1 cellular context compared by ENCODE assay signal in the genomic region with DNA sequence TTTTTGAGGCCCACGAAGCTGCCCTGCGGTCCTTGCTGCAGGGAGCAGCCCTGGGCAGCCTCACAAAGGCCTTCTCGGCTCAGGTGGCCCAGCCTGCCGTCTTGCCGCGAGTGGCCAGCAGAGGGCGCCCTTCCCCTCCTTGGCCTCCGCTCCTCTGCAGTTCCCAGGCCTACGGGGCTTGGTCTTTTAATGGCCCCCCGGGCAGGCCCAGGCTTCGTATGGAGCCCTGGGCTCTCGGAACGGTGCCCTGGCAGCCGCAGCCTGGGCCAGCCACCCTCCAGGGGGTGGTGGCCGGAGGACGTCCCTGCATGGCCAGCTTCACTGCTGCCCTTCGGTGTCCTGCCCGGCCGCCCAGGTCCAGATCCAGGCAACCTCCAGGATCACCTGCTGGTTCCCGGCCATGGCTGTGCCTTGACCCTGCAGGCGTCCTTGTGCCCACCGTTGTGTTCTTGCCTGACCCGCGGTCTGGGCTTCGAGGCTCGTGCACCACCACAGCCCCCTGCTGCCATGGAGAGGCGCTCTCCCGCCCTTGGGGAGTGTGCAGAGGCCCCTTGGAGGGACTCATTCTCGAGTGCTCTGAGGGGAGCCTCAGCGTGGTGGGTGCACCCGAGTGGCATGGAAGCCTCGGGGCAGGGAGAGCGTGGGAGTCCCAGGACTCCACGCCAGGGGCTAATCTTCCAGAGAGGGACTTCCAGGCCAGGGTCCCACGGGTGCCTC.
TF ChIP-seq lines count a peak whose summit lies in the region.

No MANE protein-coding gene starts in this region.

TF ChIP-seq in GM23338, 12 proteins besides CTCF, POLR2A, EP300 and RAD21 (continued from another document):
- TF ChIP-seq, protein P1, sequence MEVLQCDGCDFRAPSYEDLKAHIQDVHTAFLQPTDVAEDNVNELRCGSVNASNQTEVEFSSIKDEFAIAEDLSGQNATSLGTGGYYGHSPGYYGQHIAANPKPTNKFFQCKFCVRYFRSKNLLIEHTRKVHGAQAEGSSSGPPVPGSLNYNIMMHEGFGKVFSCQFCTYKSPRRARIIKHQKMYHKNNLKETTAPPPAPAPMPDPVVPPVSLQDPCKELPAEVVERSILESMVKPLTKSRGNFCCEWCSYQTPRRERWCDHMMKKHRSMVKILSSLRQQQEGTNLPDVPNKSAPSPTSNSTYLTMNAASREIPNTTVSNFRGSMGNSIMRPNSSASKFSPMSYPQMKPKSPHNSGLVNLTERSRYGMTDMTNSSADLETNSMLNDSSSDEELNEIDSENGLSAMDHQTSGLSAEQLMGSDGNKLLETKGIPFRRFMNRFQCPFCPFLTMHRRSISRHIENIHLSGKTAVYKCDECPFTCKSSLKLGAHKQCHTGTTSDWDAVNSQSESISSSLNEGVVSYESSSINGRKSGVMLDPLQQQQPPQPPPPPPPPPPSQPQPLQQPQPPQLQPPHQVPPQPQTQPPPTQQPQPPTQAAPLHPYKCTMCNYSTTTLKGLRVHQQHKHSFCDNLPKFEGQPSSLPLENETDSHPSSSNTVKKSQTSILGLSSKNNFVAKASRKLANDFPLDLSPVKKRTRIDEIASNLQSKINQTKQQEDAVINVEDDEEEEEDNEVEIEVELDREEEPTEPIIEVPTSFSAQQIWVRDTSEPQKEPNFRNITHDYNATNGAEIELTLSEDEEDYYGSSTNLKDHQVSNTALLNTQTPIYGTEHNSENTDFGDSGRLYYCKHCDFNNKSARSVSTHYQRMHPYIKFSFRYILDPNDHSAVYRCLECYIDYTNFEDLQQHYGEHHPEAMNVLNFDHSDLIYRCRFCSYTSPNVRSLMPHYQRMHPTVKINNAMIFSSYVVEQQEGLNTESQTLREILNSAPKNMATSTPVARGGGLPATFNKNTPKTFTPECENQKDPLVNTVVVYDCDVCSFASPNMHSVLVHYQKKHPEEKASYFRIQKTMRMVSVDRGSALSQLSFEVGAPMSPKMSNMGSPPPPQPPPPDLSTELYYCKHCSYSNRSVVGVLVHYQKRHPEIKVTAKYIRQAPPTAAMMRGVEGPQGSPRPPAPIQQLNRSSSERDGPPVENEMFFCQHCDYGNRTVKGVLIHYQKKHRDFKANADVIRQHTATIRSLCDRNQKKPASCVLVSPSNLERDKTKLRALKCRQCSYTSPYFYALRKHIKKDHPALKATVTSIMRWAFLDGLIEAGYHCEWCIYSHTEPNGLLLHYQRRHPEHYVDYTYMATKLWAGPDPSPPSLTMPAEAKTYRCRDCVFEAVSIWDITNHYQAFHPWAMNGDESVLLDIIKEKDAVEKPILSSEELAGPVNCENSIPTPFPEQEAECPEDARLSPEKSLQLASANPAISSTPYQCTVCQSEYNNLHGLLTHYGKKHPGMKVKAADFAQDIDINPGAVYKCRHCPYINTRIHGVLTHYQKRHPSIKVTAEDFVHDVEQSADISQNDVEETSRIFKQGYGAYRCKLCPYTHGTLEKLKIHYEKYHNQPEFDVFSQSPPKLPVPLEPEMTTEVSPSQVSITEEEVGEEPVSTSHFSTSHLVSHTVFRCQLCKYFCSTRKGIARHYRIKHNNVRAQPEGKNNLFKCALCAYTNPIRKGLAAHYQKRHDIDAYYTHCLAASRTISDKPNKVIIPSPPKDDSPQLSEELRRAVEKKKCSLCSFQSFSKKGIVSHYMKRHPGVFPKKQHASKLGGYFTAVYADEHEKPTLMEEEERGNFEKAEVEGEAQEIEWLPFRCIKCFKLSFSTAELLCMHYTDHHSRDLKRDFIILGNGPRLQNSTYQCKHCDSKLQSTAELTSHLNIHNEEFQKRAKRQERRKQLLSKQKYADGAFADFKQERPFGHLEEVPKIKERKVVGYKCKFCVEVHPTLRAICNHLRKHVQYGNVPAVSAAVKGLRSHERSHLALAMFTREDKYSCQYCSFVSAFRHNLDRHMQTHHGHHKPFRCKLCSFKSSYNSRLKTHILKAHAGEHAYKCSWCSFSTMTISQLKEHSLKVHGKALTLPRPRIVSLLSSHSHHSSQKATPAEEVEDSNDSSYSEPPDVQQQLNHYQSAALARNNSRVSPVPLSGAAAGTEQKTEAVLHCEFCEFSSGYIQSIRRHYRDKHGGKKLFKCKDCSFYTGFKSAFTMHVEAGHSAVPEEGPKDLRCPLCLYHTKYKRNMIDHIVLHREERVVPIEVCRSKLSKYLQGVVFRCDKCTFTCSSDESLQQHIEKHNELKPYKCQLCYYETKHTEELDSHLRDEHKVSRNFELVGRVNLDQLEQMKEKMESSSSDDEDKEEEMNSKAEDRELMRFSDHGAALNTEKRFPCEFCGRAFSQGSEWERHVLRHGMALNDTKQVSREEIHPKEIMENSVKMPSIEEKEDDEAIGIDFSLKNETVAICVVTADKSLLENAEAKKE (CRISPR knock-in tag; IDR thresholded peaks at IDR 0.05), result no peak
- TF ChIP-seq, protein P2, sequence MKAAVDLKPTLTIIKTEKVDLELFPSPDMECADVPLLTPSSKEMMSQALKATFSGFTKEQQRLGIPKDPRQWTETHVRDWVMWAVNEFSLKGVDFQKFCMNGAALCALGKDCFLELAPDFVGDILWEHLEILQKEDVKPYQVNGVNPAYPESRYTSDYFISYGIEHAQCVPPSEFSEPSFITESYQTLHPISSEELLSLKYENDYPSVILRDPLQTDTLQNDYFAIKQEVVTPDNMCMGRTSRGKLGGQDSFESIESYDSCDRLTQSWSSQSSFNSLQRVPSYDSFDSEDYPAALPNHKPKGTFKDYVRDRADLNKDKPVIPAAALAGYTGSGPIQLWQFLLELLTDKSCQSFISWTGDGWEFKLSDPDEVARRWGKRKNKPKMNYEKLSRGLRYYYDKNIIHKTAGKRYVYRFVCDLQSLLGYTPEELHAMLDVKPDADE (IDR thresholded peaks at IDR 0.05), result no peak
- TF ChIP-seq, protein P3, sequence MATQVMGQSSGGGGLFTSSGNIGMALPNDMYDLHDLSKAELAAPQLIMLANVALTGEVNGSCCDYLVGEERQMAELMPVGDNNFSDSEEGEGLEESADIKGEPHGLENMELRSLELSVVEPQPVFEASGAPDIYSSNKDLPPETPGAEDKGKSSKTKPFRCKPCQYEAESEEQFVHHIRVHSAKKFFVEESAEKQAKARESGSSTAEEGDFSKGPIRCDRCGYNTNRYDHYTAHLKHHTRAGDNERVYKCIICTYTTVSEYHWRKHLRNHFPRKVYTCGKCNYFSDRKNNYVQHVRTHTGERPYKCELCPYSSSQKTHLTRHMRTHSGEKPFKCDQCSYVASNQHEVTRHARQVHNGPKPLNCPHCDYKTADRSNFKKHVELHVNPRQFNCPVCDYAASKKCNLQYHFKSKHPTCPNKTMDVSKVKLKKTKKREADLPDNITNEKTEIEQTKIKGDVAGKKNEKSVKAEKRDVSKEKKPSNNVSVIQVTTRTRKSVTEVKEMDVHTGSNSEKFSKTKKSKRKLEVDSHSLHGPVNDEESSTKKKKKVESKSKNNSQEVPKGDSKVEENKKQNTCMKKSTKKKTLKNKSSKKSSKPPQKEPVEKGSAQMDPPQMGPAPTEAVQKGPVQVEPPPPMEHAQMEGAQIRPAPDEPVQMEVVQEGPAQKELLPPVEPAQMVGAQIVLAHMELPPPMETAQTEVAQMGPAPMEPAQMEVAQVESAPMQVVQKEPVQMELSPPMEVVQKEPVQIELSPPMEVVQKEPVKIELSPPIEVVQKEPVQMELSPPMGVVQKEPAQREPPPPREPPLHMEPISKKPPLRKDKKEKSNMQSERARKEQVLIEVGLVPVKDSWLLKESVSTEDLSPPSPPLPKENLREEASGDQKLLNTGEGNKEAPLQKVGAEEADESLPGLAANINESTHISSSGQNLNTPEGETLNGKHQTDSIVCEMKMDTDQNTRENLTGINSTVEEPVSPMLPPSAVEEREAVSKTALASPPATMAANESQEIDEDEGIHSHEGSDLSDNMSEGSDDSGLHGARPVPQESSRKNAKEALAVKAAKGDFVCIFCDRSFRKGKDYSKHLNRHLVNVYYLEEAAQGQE (IDR thresholded peaks at IDR 0.05; ENCODE audit: unreplicated experiment), result no peak
- TF ChIP-seq POLR2AphosphoS5 (IDR thresholded peaks at IDR 0.05; ENCODE audit: low read depth) (no peak), EZH2phosphoT487 (IDR thresholded peaks at IDR 0.05; ENCODE audit: unreplicated experiment) (no peak)
